Comparison of ENCODE assay signal across 8 cellular contexts in the genomic region with DNA sequence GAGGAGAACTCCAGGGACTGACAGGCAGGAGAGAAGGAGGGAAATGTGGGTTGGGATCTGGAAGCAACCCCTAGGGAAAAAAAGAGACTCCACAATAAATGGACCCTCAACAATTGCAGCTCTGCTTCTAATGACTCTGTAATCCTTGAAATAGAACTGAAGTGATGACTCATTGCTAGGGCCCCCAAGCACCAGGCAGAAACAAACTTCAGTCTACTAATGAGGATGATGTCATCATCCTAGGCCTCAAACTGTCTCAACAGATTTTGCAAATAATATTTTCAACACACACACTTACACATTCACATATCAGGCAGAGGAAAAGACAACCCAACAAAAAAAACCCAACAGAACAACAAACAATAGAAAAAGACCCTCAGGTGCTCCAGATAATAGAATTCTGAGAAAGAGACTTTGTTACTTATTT.
DNase-seq lines count a peak whose midpoint lies in the region; ATAC-seq, FAIRE-seq and TF ChIP-seq lines count a peak whose summit lies in the region.

No MANE protein-coding gene starts in this region.

- DNase-seq in COLO829 (ENCODE audit: low spot score) (peak; percentile 84), HepG2 (ENCODE audit: low spot score) (peak; percentile 64), nucleus accumbens (lab: John Stamatoyannopoulos, UW) (no peak)
- DNase-seq in activated T-helper 2 cell treated with anti-CD3 and anti-CD28 coated beads, Interferon-gamma antibody, Interleukin-2, Interleukin-4, amounts not matched to agents 10 μg/mL and 5 μg/mL and 100 μg/mL, durations not matched to agents 14 hours and 24 hours and 36 hours (ENCODE audit: low spot score) = no peak
- no peak for DNase-seq in effector CD8-positive, alpha-beta T cell (lab: John Stamatoyannopoulos, UW)
- no peak for DNase-seq in stimulated activated naive CD4-positive, alpha-beta T cell (lab: John Stamatoyannopoulos, UW)

- peaks cover 44% of the 10 kb centered on the region for H3K79me2 ChIP-seq in HepG2 (ENCODE audit: insufficient read depth, low read length)

- in situ Hi-C loops in HepG2 (cut with HindIII; ENCODE audit: extremely low pct_ligation_motif_present, low pct_unique_long_range_greater_than_20kb) = no loop called here

- H3K27me3 Mint-ChIP-seq in activated T-helper 2 cell treated with anti-CD3 and anti-CD28 coated beads, Interferon-gamma antibody, Interleukin-2, Interleukin-4, amounts not matched to agents 10 μg/mL and 5 μg/mL and 100 μg/mL, durations not matched to agents 14 hours and 24 hours and 36 hours (ENCODE audit: low read depth) = no peaks in the 10 kb centered on the region

- H3K27ac Mint-ChIP-seq in activated T-helper 2 cell treated with anti-CD3 and anti-CD28 coated beads, Interferon-gamma antibody, Interleukin-2, Interleukin-4, amounts not matched to agents 10 μg/mL and 5 μg/mL and 100 μg/mL, durations not matched to agents 14 hours and 24 hours and 36 hours = peak overlapping the region; percentile 85

- TF ChIP-seq RAD21 in HepG2 (CRISPR knock-in tag; IDR thresholded peaks at IDR 0.05) = no peak

- peaks cover 8% of the 10 kb centered on the region for H3K9me3 Mint-ChIP-seq in activated T-helper 2 cell treated with anti-CD3 and anti-CD28 coated beads, Interferon-gamma antibody, Interleukin-2, Interleukin-4, amounts not matched to agents 10 μg/mL and 5 μg/mL and 100 μg/mL, durations not matched to agents 14 hours and 24 hours and 36 hours

- intact Hi-C loops in activated T-helper 2 cell treated with anti-CD3 and anti-CD28 coated beads, Interferon-gamma antibody, Interleukin-2, Interleukin-4, amounts not matched to agents 10 μg/mL and 5 μg/mL and 100 μg/mL, durations not matched to agents 14 hours and 24 hours and 36 hours (cut with micrococcal nuclease) = loop anchor here (1.0 kb wide), 1 partner anchor 8 kb away; no protein-coding TSS in a partner anchor
- intact Hi-C loops in HepG2 (cut with micrococcal nuclease; ENCODE audit: unreplicated experiment) = no loop called here

- no peak overlapping the region for H2AFZ ChIP-seq in HepG2 (ENCODE audit: low read length)

- peaks cover 9% of the 10 kb centered on the region; the same call in 1 of the 2 replicates for H4K20me1 ChIP-seq in HepG2 (ENCODE audit: insufficient read depth, low read length)

- H3K4me2 ChIP-seq in HepG2 (ENCODE audit: low read depth, low read length) = no peak overlapping the region; the same call in 1 of the 2 replicates

- no peak for TF ChIP-seq POLR2A in HepG2 (IDR thresholded peaks at IDR 0.05; ENCODE audit: insufficient read depth in 1 of 2, low read depth in 2 of 2, low read length in 2 of 2)

- ATAC-seq in HepG2 (peak; percentile 29; the same call in 1 of the 3 replicates), HG03571 (IDR thresholded peaks at IDR 0.05; ENCODE audit: unreplicated experiment) (no peak)

- peaks cover 85% of the 10 kb centered on the region for H3K4me1 Mint-ChIP-seq in activated T-helper 2 cell treated with anti-CD3 and anti-CD28 coated beads, Interferon-gamma antibody, Interleukin-2, Interleukin-4, amounts not matched to agents 10 μg/mL and 5 μg/mL and 100 μg/mL, durations not matched to agents 14 hours and 24 hours and 36 hours (ENCODE audit: low read depth)

- TF ChIP-seq EP300 in HepG2 (IDR thresholded peaks at IDR 0.05; ENCODE audit: low read depth in 2 of 2, low read length in 2 of 2) (peak in 1 of 2 experiments; percentile 49; a peak in 1 of 4 replicates), HepG2 (CRISPR knock-in tag; IDR thresholded peaks at IDR 0.05; ENCODE audit: borderline replicate concordance) (no peak)

- H3K27ac ChIP-seq in KOPT-K1 (ENCODE audit: low read depth, low read length, poor library complexity, severe bottlenecking) (peak overlapping the region; percentile 58), HepG2 (ENCODE audit: extremely low read length, insufficient read depth, low read length) (peak overlapping the region; percentile 3)

- peak overlapping the region; percentile 42 for H3K4me3 Mint-ChIP-seq in activated T-helper 2 cell treated with anti-CD3 and anti-CD28 coated beads, Interferon-gamma antibody, Interleukin-2, Interleukin-4, amounts not matched to agents 10 μg/mL and 5 μg/mL and 100 μg/mL, durations not matched to agents 14 hours and 24 hours and 36 hours (ENCODE audit: low read depth)

- H3K4me3 ChIP-seq in HepG2 (replicated peaks in 1 of 3; ENCODE audit: insufficient read depth in 1 of 3, low read depth in 2 of 3, low read length in 3 of 3) = no peak overlapping the region

- H3K36me3 Mint-ChIP-seq in activated T-helper 2 cell treated with anti-CD3 and anti-CD28 coated beads, Interferon-gamma antibody, Interleukin-2, Interleukin-4, amounts not matched to agents 10 μg/mL and 5 μg/mL and 100 μg/mL, durations not matched to agents 14 hours and 24 hours and 36 hours (ENCODE audit: low read depth) = peaks cover 56% of the 10 kb centered on the region

- no TSS peak for BruUV-seq in HepG2 (replicated peaks; lab: Mats Ljungman, UMichigan)

- peaks cover 32% of the 10 kb centered on the region for H3K4me1 ChIP-seq in HepG2 (ENCODE audit: insufficient read depth, low read length)

- FAIRE-seq in HepG2 (lab: Jason Lieb, UNC) = no peak

- CTCF ChIA-PET in HepG2 (lab: Yijun Ruan, JAX; ENCODE audit: low intra/inter-chr PET ratio, low total read pairs) = no interaction called here

- POLR2A ChIA-PET in HepG2 (lab: Yijun Ruan, JAX) = interaction anchor here (1.1 kb wide), 1 partner anchor 10 kb away, joined by 3 read pairs; no protein-coding TSS in a partner anchor

- no peak for TF ChIP-seq CTCF in HepG2 (CRISPR knock-in tag; IDR thresholded peaks at IDR 0.05)

- H3K36me3 ChIP-seq in KOPT-K1 (ENCODE audit: insufficient read depth, low read length) (peaks cover 13% of the 10 kb centered on the region), HepG2 (replicated peaks in 1 of 2; ENCODE audit: control insufficient read depth in 1 of 2, insufficient read depth in 2 of 2, low read length in 2 of 2) (no peaks in the 10 kb centered on the region)

- H3K9me3 ChIP-seq in KOPT-K1 (ENCODE audit: insufficient read depth, low read length, poor library complexity, severe bottlenecking) (peaks cover 12% of the 10 kb centered on the region), HepG2 (ENCODE audit: low read length) (no peaks in the 10 kb centered on the region)

- H3K9ac ChIP-seq in HepG2 (ENCODE audit: insufficient read depth, low read depth, low read length) = no peak overlapping the region

- H3K27me3 ChIP-seq in HepG2 (ENCODE audit: control insufficient read depth in 1 of 2, insufficient read depth in 2 of 2, low read length in 2 of 2) = no peaks in the 10 kb centered on the region

TF ChIP-seq in HepG2, 621 proteins besides CTCF, POLR2A, EP300 and RAD21 (continues in another document):
- TF ChIP-seq JUN (CRISPR knock-in tag; IDR thresholded peaks at IDR 0.05) (peak; percentile 52; the same call in 1 of the 2 replicates), CREB1 (IDR thresholded peaks at IDR 0.05) (peak; percentile 89), CREB1 (CRISPR knock-in tag; IDR thresholded peaks at IDR 0.05) (peak; percentile 64), ATF7 (IDR thresholded peaks at IDR 0.05) (peak; percentile 99), ATF7 (CRISPR knock-in tag; IDR thresholded peaks at IDR 0.05) (no peak), NFE2L2 (IDR thresholded peaks at IDR 0.05; ENCODE audit: low read length) (peak; percentile 18; the same call in 1 of the 2 replicates), ZFP37 (CRISPR knock-in tag; IDR thresholded peaks at IDR 0.05; ENCODE audit: borderline replicate concordance) (no peak)
- TF ChIP-seq, protein P1, sequence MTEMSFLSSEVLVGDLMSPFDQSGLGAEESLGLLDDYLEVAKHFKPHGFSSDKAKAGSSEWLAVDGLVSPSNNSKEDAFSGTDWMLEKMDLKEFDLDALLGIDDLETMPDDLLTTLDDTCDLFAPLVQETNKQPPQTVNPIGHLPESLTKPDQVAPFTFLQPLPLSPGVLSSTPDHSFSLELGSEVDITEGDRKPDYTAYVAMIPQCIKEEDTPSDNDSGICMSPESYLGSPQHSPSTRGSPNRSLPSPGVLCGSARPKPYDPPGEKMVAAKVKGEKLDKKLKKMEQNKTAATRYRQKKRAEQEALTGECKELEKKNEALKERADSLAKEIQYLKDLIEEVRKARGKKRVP (CRISPR knock-in tag; IDR thresholded peaks at IDR 0.05) = peak in 1 of 2 experiments; percentile 71; a peak in 2 of 4 replicates
- TF ChIP-seq, protein P2, sequence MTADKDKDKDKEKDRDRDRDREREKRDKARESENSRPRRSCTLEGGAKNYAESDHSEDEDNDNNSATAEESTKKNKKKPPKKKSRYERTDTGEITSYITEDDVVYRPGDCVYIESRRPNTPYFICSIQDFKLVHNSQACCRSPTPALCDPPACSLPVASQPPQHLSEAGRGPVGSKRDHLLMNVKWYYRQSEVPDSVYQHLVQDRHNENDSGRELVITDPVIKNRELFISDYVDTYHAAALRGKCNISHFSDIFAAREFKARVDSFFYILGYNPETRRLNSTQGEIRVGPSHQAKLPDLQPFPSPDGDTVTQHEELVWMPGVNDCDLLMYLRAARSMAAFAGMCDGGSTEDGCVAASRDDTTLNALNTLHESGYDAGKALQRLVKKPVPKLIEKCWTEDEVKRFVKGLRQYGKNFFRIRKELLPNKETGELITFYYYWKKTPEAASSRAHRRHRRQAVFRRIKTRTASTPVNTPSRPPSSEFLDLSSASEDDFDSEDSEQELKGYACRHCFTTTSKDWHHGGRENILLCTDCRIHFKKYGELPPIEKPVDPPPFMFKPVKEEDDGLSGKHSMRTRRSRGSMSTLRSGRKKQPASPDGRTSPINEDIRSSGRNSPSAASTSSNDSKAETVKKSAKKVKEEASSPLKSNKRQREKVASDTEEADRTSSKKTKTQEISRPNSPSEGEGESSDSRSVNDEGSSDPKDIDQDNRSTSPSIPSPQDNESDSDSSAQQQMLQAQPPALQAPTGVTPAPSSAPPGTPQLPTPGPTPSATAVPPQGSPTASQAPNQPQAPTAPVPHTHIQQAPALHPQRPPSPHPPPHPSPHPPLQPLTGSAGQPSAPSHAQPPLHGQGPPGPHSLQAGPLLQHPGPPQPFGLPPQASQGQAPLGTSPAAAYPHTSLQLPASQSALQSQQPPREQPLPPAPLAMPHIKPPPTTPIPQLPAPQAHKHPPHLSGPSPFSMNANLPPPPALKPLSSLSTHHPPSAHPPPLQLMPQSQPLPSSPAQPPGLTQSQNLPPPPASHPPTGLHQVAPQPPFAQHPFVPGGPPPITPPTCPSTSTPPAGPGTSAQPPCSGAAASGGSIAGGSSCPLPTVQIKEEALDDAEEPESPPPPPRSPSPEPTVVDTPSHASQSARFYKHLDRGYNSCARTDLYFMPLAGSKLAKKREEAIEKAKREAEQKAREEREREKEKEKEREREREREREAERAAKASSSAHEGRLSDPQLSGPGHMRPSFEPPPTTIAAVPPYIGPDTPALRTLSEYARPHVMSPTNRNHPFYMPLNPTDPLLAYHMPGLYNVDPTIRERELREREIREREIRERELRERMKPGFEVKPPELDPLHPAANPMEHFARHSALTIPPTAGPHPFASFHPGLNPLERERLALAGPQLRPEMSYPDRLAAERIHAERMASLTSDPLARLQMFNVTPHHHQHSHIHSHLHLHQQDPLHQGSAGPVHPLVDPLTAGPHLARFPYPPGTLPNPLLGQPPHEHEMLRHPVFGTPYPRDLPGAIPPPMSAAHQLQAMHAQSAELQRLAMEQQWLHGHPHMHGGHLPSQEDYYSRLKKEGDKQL (CRISPR knock-in tag; IDR thresholded peaks at IDR 0.05; ENCODE audit: low read depth) = no peak

Comparison
In these comparisons a context has a peak if more than half of its experiments do, and no peak if none do; other contexts are left out.
1. DNase-seq: peak in COLO829 (single experiment) and HepG2 (single experiment); none in activated T-helper 2 cell treated with anti-CD3 and anti-CD28 coated beads, Interferon-gamma antibody, Interleukin-2, Interleukin-4, amounts not matched to agents 10 μg/mL and 5 μg/mL and 100 μg/mL, durations not matched to agents 14 hours and 24 hours and 36 hours (single experiment), effector CD8-positive, alpha-beta T cell (single experiment), nucleus accumbens (0 of 56) and stimulated activated naive CD4-positive, alpha-beta T cell (0 of 6).